4 cellular contexts compared by ENCODE assay signal in the genomic region with DNA sequence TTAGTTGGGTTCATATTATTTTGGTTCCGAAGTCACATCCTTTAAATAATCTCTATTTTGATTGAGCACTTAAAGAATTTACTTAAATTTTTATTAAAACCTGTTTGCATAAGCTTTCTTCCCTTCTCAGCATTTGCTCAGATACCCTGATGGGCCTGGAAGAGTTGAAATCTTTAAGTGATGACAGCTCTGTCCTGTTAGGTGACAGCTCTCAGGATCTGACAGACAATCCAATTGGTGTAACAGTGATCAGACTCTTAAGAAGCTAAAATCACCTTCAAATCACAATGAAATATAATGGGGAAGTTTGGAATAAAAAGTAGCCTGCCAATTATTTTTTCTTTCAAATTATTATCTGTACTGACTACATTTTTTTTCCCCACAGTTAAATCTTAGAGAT.
"Had no signal": no experiment of that assay in that cellular context is flagged by ENCODE, and none has a peak within 500 bp of the region (broad histone marks: within the 10 kb centered on the region; RNA-seq: fewer than 3 reads in every experiment).

No MANE protein-coding gene starts in this region.

- H3K4me3 ChIP-seq: GM23338 had no signal

- ATAC-seq: GM23338 had no signal

- DNase-seq: H9, HCEC 1CT, IMR-90 had no signal
